In the genomic region with DNA sequence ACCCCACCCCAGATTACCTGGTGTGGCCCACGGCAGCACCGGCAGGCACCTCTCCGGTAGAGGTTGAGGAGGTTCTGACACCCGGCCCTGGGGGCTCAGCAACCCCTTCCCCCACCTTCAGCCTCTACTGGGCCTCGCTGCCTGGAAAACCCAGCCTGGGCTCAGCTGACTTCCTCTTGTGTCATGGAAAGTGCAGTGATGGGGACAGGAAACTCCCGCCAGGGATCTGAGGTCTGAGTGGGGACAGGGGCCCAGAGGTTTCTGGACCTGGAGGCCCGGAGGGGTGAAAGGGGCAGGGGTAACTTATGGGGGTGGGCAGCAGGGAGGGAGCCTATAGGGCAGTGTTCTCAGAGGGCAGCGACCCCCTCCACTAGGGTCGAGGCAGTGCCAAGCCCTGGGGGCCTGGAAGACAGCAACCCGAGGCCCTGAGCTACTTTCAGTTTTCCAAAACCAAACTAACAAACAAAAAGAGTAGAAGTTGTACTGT, we compare ENCODE assay signal across 1 cellular context.
TF ChIP-seq lines count a peak whose summit lies in the region.

No MANE protein-coding gene starts in this region.

TF ChIP-seq in HepG2, 621 proteins besides CTCF, POLR2A, EP300 and RAD21 (continued from another document):
- TF ChIP-seq ZNF543 (CRISPR knock-in tag; IDR thresholded peaks at IDR 0.05) (no peak), ZNF44 (CRISPR knock-in tag; IDR thresholded peaks at IDR 0.05) (no peak), KLF13 (CRISPR knock-in tag; IDR thresholded peaks at IDR 0.05) (no peak), SOX13 (IDR thresholded peaks at IDR 0.05) (no peak), SOX13 (CRISPR knock-in tag; conservative IDR thresholded peaks at IDR 0.05 in 1 of 2, IDR thresholded peaks at IDR 0.05 in 1 of 2) (no peak)
